2 cellular contexts compared by ENCODE assay signal in the genomic region with DNA sequence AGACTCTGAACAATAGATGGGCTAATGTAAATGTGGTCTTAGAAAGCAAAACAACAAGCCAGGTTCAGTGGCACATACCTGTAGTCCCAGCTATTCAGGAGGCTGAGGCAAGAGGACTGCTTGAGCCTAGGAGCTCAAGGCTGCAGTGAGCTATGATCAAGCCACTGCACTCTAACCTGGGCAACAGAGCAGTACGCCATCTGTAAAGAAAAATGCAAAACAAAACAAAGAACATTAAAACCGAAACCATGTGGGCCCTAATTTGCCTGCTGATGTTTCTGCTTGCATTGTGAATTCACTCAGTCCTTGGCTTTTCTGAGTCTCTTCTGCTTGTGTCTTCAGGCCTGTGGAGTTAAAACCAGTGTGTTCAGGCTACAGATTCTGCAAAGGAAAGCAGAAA.
TF ChIP-seq lines count a peak whose summit lies in the region.

No MANE protein-coding gene starts in this region.

TF ChIP-seq in HepG2, 621 proteins besides CTCF, POLR2A, EP300 and RAD21 (continues in another document):
- TF ChIP-seq DZIP1 (CRISPR knock-in tag; IDR thresholded peaks at IDR 0.05) (no peak), TCF7 (IDR thresholded peaks at IDR 0.05; ENCODE audit: low read depth) (no peak), ZNF713 (CRISPR knock-in tag; IDR thresholded peaks at IDR 0.05) (no peak), KIAA2018 (CRISPR knock-in tag; IDR thresholded peaks at IDR 0.05; ENCODE audit: borderline replicate concordance) (no peak), ADNP (CRISPR knock-in tag; IDR thresholded peaks at IDR 0.05) (no peak), MLLT10 (CRISPR knock-in tag; IDR thresholded peaks at IDR 0.05) (no peak), BRCA1 (CRISPR knock-in tag; IDR thresholded peaks at IDR 0.05) (no peak), ZNF816 (CRISPR knock-in tag; IDR thresholded peaks at IDR 0.05; ENCODE audit: borderline replicate concordance) (no peak), ZBTB42 (CRISPR knock-in tag; IDR thresholded peaks at IDR 0.05) (no peak), SKI (IDR thresholded peaks at IDR 0.05; ENCODE audit: partially characterized antibody) (no peak), RBFOX2 (IDR thresholded peaks at IDR 0.05; ENCODE audit: low read depth, low read length) (no peak)
- TF ChIP-seq, protein P1, sequence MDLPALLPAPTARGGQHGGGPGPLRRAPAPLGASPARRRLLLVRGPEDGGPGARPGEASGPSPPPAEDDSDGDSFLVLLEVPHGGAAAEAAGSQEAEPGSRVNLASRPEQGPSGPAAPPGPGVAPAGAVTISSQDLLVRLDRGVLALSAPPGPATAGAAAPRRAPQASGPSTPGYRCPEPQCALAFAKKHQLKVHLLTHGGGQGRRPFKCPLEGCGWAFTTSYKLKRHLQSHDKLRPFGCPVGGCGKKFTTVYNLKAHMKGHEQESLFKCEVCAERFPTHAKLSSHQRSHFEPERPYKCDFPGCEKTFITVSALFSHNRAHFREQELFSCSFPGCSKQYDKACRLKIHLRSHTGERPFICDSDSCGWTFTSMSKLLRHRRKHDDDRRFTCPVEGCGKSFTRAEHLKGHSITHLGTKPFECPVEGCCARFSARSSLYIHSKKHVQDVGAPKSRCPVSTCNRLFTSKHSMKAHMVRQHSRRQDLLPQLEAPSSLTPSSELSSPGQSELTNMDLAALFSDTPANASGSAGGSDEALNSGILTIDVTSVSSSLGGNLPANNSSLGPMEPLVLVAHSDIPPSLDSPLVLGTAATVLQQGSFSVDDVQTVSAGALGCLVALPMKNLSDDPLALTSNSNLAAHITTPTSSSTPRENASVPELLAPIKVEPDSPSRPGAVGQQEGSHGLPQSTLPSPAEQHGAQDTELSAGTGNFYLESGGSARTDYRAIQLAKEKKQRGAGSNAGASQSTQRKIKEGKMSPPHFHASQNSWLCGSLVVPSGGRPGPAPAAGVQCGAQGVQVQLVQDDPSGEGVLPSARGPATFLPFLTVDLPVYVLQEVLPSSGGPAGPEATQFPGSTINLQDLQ (CRISPR knock-in tag; IDR thresholded peaks at IDR 0.05): no peak

TF ChIP-seq in WTC11, 78 proteins besides CTCF, POLR2A, EP300 and RAD21 (continued from another document):
- TF ChIP-seq ZNF512 (CRISPR knock-in tag; IDR thresholded peaks at IDR 0.05; ENCODE audit: borderline replicate concordance): no peak
